ENCODE assay signal across 9 cellular contexts in genomic region chr4:176377705-176378302, GRCh38. TPM values are rescaled to one million over a fixed set of nuclear protein-coding genes. Genes with fewer than 3 reads are reported as not detected.
DNase-seq lines count a peak whose midpoint lies in the region; ATAC-seq and TF ChIP-seq lines count a peak whose summit lies in the region.
"Had no signal": no experiment of that assay in that cellular context is flagged by ENCODE, and none has a peak within 500 bp of the region (broad histone marks: within the 10 kb centered on the region; RNA-seq: fewer than 3 reads in every experiment).

No MANE protein-coding gene starts in this region.

- H3K36me3 ChIP-seq in PC-3 (ENCODE audit: low read depth, low read length), result no peaks in the 10 kb centered on the region
- H3K36me3 ChIP-seq: SJSA1 had no signal

- H4K20me1 ChIP-seq in PC-3 (ENCODE audit: low read length), result no peaks in the 10 kb centered on the region

- BruUV-seq in PC-3 (replicated peaks; lab: Mats Ljungman, UMichigan), result no TSS peak

- DNase-seq in DMS153 treated with DMSO at 0.1 percent for 48 hours (lab: John Stamatoyannopoulos, UW; ENCODE audit: unreplicated experiment) (peak; percentile 58), GM19240 (ENCODE audit: insufficient read length, low spot score) (peak; percentile 3), PC-3 (peak; percentile 59), inferior parietal cortex (ENCODE audit: extremely low spot score) (peak; percentile 65), HuH-7.5 (ENCODE audit: low spot score) (no peak)
- no peak for DNase-seq in activated effector memory CD4-positive, alpha-beta T cell treated with anti-CD3 and anti-CD28 coated beads, Interleukin-2, amount 50 U/mL, for 16 hours
- no peak for DNase-seq in activated CD4-positive, CD25-positive, alpha-beta regulatory T cell treated with anti-CD3 and anti-CD28 coated beads, Interleukin-2, amount 50 U/mL, for 72 hours

- POLR2A ChIA-PET in PC-3 (lab: Charles Lee; ENCODE audit: unreplicated experiment), result interaction anchor here (0.6 kb wide), 1 partner anchor 119 kb away, joined by 3 read pairs; no protein-coding TSS in a partner anchor

- H3K4me2 ChIP-seq in PC-3 (ENCODE audit: low read length), result 0 out of 2 replicates have a peak overlapping the region, but pooled peaks have one; percentile 6

- H3K9me3 ChIP-seq in PC-3 (ENCODE audit: low read length), result no peaks in the 10 kb centered on the region
- H3K9me3 ChIP-seq: SJSA1 had no signal

- H3K79me2 ChIP-seq in PC-3 (ENCODE audit: low read length), result no peaks in the 10 kb centered on the region

- peaks cover 13% of the 10 kb centered on the region; the same call in 1 of the 2 replicates for H3K4me1 ChIP-seq in PC-3 (ENCODE audit: insufficient read depth, low read length)
- H3K4me1 ChIP-seq: SJSA1 had no signal

- no peaks in the 10 kb centered on the region; the same call in 1 of the 2 replicates for H3K9me2 ChIP-seq in PC-3 (replicated peaks; ENCODE audit: low read length)

- TF ChIP-seq CTCF in PC-3 (conservative IDR thresholded peaks at IDR 0.05; ENCODE audit: low read depth, low read length), result peak; percentile 71

- CTCF ChIA-PET in PC-3 (lab: Charles Lee), result interaction anchor here (0.6 kb wide), 1 partner anchor 399 kb away, joined by 3 read pairs; no protein-coding TSS in a partner anchor

- H3K27ac ChIP-seq in PC-3 (ENCODE audit: low read length), result peak overlapping the region; percentile 56
- H3K27ac ChIP-seq: SJSA1 had no signal

- H3K27me3 ChIP-seq in PC-3 (ENCODE audit: low read length), result no peaks in the 10 kb centered on the region
- H3K27me3 ChIP-seq: SJSA1 had no signal

- ATAC-seq in HG03097 (IDR thresholded peaks at IDR 0.05; ENCODE audit: low FRiP score, unreplicated experiment) (peak; percentile 67), PC-3 (peak; percentile 63)

- intact Hi-C loops in PC-3 (cut with micrococcal nuclease), result loop anchor here (1.0 to 5.0 kb wide), 7 partner anchors 121 to 961 kb away; no protein-coding TSS in a partner anchor

- no peak overlapping the region for H3K4me3 ChIP-seq in PC-3 (ENCODE audit: low read length)
- H3K4me3 ChIP-seq: SJSA1 had no signal

- H3F3A ChIP-seq in PC-3 (ENCODE audit: low read length, unreplicated experiment), result no peaks in the 10 kb centered on the region

- peak overlapping the region; percentile 51 for H3K9ac ChIP-seq in PC-3 (ENCODE audit: low read length)

- H2AFZ ChIP-seq in PC-3 (ENCODE audit: low read length), result peak overlapping the region; percentile 47

RNA-seq across cellular contexts. Expression of gene SPCS3, which starts 58.0 kb away (rescaled TPM):
- 42.4 and 56.1 TPM in 2 replicates for total RNA-seq in PC-3 (2014; rRNA removed)

Comparison
In these comparisons a context has a peak if more than half of its experiments do, and no peak if none do; other contexts are left out.
1. DNase-seq: peak in DMS153 treated with DMSO at 0.1 percent for 48 hours (single experiment), GM19240 (single experiment), PC-3 (single experiment) and inferior parietal cortex (single experiment); none in activated effector memory CD4-positive, alpha-beta T cell treated with anti-CD3 and anti-CD28 coated beads, Interleukin-2, amount 50 U/mL, for 16 hours (single experiment), HuH-7.5 (single experiment) and activated CD4-positive, CD25-positive, alpha-beta regulatory T cell treated with anti-CD3 and anti-CD28 coated beads, Interleukin-2, amount 50 U/mL, for 72 hours (single experiment).